Comparison of ENCODE assay signal across 20 cellular contexts in genomic region chr5:174245506-174245905, GRCh38.
"Had no signal": no experiment of that assay in that cellular context is flagged by ENCODE, and none has a peak within 500 bp of the region (broad histone marks: within the 10 kb centered on the region; RNA-seq: fewer than 3 reads in every experiment).

No MANE protein-coding gene starts in this region.

- H3K27me3 Mint-ChIP-seq: activated CD4-positive, alpha-beta T cell treated with anti-CD3 and anti-CD28 coated beads, Interleukin-2, amount 10 ng/mL, durations not matched to agents 24 days and 14 days; activated naive CD4-positive, alpha-beta T cell treated with anti-CD3 and anti-CD28 coated beads, Interleukin-2, amount 10 ng/mL, durations not matched to agents 7 days and 5 days; activated naive CD8-positive, alpha-beta T cell treated with anti-CD3 and anti-CD28 coated beads, Interleukin-2, amount 10 ng/mL, durations not matched to agents 7 days and 5 days; central memory CD8-positive, alpha-beta T cell; memory B cell; stimulated activated naive CD8-positive, alpha-beta T cell treated with anti-CD3 and anti-CD28 coated beads, Interleukin-15, Interleukin-2, amounts not matched to agents 100 ng/mL and 50 ng/mL, for 24 hours had no signal

- H3K4me1 Mint-ChIP-seq: activated CD4-positive, alpha-beta T cell treated with anti-CD3 and anti-CD28 coated beads, Interleukin-2, amount 10 ng/mL, durations not matched to agents 24 days and 14 days; activated naive CD4-positive, alpha-beta T cell treated with anti-CD3 and anti-CD28 coated beads, Interleukin-2, amount 10 ng/mL, durations not matched to agents 7 days and 5 days; activated naive CD8-positive, alpha-beta T cell treated with anti-CD3 and anti-CD28 coated beads, Interleukin-2, amount 10 ng/mL, durations not matched to agents 7 days and 5 days; central memory CD8-positive, alpha-beta T cell; memory B cell; natural killer cell had no signal

- FAIRE-seq: bronchial epithelial cell had no signal

- H3K36me3 Mint-ChIP-seq: activated CD4-positive, alpha-beta memory T cell treated with anti-CD3 and anti-CD28 coated beads for 36 hours; activated naive CD4-positive, alpha-beta T cell treated with anti-CD3 and anti-CD28 coated beads, Interleukin-2, amount 10 ng/mL, durations not matched to agents 7 days and 5 days; activated naive CD8-positive, alpha-beta T cell treated with anti-CD3 and anti-CD28 coated beads, Interleukin-2, amount 10 ng/mL, durations not matched to agents 7 days and 5 days; memory B cell; natural killer cell had no signal

- H3K27ac Mint-ChIP-seq: activated CD4-positive, alpha-beta memory T cell treated with anti-CD3 and anti-CD28 coated beads for 36 hours; activated CD4-positive, alpha-beta T cell treated with anti-CD3 and anti-CD28 coated beads, Interleukin-2, amount 10 ng/mL, durations not matched to agents 24 days and 14 days; activated naive CD4-positive, alpha-beta T cell treated with anti-CD3 and anti-CD28 coated beads, Interleukin-2, amount 10 ng/mL, durations not matched to agents 7 days and 5 days; activated naive CD8-positive, alpha-beta T cell treated with anti-CD3 and anti-CD28 coated beads, Interleukin-2, amount 10 ng/mL, durations not matched to agents 7 days and 5 days; dendritic cell treated with granulocyte-macrophage colony-stimulating factor and Interleukin-4, amounts not matched to agents 40 ng/mL and 50 ng/mL, for 4 days; memory B cell; natural killer cell; stimulated activated naive CD8-positive, alpha-beta T cell treated with anti-CD3 and anti-CD28 coated beads, Interleukin-15, Interleukin-2, amounts not matched to agents 100 ng/mL and 50 ng/mL, for 24 hours had no signal

- H3K9me3 Mint-ChIP-seq: central memory CD8-positive, alpha-beta T cell; dendritic cell treated with granulocyte-macrophage colony-stimulating factor and Interleukin-4, amounts not matched to agents 40 ng/mL and 50 ng/mL, for 4 days had no signal

- DNase-seq: activated CD4-positive, alpha-beta memory T cell treated with anti-CD3 and anti-CD28 coated beads for 36 hours; activated CD4-positive, alpha-beta T cell treated with anti-CD3 and anti-CD28 coated beads, Interleukin-2, amount 10 ng/mL, durations not matched to agents 24 days and 14 days; activated CD4-positive, CD25-positive, alpha-beta regulatory T cell treated with anti-CD3 and anti-CD28 coated beads, Interleukin-2, amount 50 U/mL, for 72 hours; activated CD8-positive, alpha-beta memory T cell treated with anti-CD3 and anti-CD28 coated beads, Interleukin-2, amount 50 U/mL, for 4 hours; activated gamma-delta T cell; activated naive CD4-positive, alpha-beta T cell treated with anti-CD3 and anti-CD28 coated beads, Interleukin-2, amount 10 ng/mL, durations not matched to agents 7 days and 5 days; activated naive CD8-positive, alpha-beta T cell treated with anti-CD3 and anti-CD28 coated beads, Interleukin-2, amount 10 ng/mL, durations not matched to agents 7 days and 5 days; activated T-cell treated with anti-CD3 and anti-CD28 coated beads, Interleukin-2, amount 50 U/mL, for 1 hour; foreskin keratinocyte; heart left ventricle; natural killer cell; right lobe of liver; stimulated activated CD4-positive, alpha-beta T cell treated with anti-CD3 and anti-CD28 coated beads, Interleukin-12 subunit alpha, Interleukin-12 subunit beta, amount 100 ng/mL, for 4 hours; stimulated activated CD4-positive, alpha-beta T cell treated with anti-CD3 and anti-CD28 coated beads, Interleukin-4, amount 100 ng/mL, for 1 hour; upper lobe of left lung had no signal

- H3K4me3 Mint-ChIP-seq: activated CD4-positive, alpha-beta memory T cell treated with anti-CD3 and anti-CD28 coated beads for 36 hours; activated CD4-positive, alpha-beta T cell treated with anti-CD3 and anti-CD28 coated beads, Interleukin-2, amount 10 ng/mL, durations not matched to agents 24 days and 14 days; activated naive CD4-positive, alpha-beta T cell treated with anti-CD3 and anti-CD28 coated beads, Interleukin-2, amount 10 ng/mL, durations not matched to agents 7 days and 5 days; activated naive CD8-positive, alpha-beta T cell treated with anti-CD3 and anti-CD28 coated beads, Interleukin-2, amount 10 ng/mL, durations not matched to agents 7 days and 5 days; central memory CD8-positive, alpha-beta T cell; dendritic cell treated with granulocyte-macrophage colony-stimulating factor and Interleukin-4, amounts not matched to agents 40 ng/mL and 50 ng/mL, for 4 days; memory B cell; natural killer cell; stimulated activated naive CD8-positive, alpha-beta T cell treated with anti-CD3 and anti-CD28 coated beads, Interleukin-15, Interleukin-2, amounts not matched to agents 100 ng/mL and 50 ng/mL, for 24 hours had no signal
